In genomic region chr20:49245921-49246740, GRCh38 we compare ENCODE assay signal across 8 cellular contexts. TPM values are rescaled to one million over a fixed set of nuclear protein-coding genes. Genes with fewer than 3 reads are reported as not detected.
A peak's percentile ranks its signal among the peaks of the same experiment; 100 is the strongest.
DNase-seq lines count a peak whose midpoint lies in the region.

No MANE protein-coding gene starts in this region.

- H3K9me3 Mint-ChIP-seq in CD4-positive, alpha-beta memory T cell, result no peaks in the 10 kb centered on the region

- H3K27ac ChIP-seq in CD4-positive, alpha-beta memory T cell (ENCODE audit: low read depth, low read length), result no peak overlapping the region
- no peak overlapping the region for H3K27ac ChIP-seq in skeletal muscle tissue (ENCODE audit: low read depth, low read length)

- H3K9ac ChIP-seq in skeletal muscle tissue (ENCODE audit: low read depth in 1 of 3, low read length in 3 of 3), result peak overlapping the region in 2 of 3 donors; percentile 10 to 33

- H3K27me3 Mint-ChIP-seq in CD4-positive, alpha-beta memory T cell, result no peaks in the 10 kb centered on the region

- peak overlapping the region; percentile 4 to 61 (median 34) for H3K27ac Mint-ChIP-seq in CD4-positive, alpha-beta memory T cell

- no peak overlapping the region for H3K4me3 ChIP-seq in CD4-positive, alpha-beta memory T cell (ENCODE audit: low read length in 2 of 2)
- no peak overlapping the region for H3K4me3 ChIP-seq in skeletal muscle tissue (ENCODE audit: low read length in 3 of 3)

- POLR2A ChIA-PET in CD4-positive, alpha-beta memory T cell (lab: Charles Lee; ENCODE audit: partially characterized antibody), result interaction anchor here (1.0 to 1.5 kb wide), 2 partner anchors 14 to 38 kb away, joined by 3 to 4 read pairs; no protein-coding TSS in a partner anchor

- no peaks in the 10 kb centered on the region for H3K27me3 ChIP-seq in CD4-positive, alpha-beta memory T cell (ENCODE audit: insufficient read depth, low read length)
- H3K27me3 ChIP-seq in skeletal muscle tissue (ENCODE audit: control insufficient read depth in 3 of 3, insufficient read depth in 3 of 3, low read length in 3 of 3), result no peaks in the 10 kb centered on the region

- no peaks in the 10 kb centered on the region for H3K9me3 ChIP-seq in CD4-positive, alpha-beta memory T cell (ENCODE audit: control insufficient read depth in 1 of 2, low read length in 2 of 2)
- no peaks in the 10 kb centered on the region for H3K9me3 ChIP-seq in skeletal muscle tissue (ENCODE audit: control insufficient read depth in 3 of 3, low read length in 3 of 3)

- H3K4me1 Mint-ChIP-seq in CD4-positive, alpha-beta memory T cell, result peaks cover 5 to 8% (median 7%) of the 10 kb centered on the region in 4 donors

- peaks cover 43 to 81% of the 10 kb centered on the region in 2 donors for H3K36me3 Mint-ChIP-seq in CD4-positive, alpha-beta memory T cell

- H3K4me3 Mint-ChIP-seq in CD4-positive, alpha-beta memory T cell, result no peak overlapping the region

- peak in 4 of 5 donors; percentile 12 to 38 (median 32) for DNase-seq in CD4-positive, alpha-beta memory T cell
- DNase-seq in GM19240 (ENCODE audit: insufficient read length, low spot score) (peak; percentile 21), NCI-H345 treated with DMSO at 0.1 percent for 48 hours (lab: John Stamatoyannopoulos, UW; ENCODE audit: unreplicated experiment) (peak; percentile 60), amniotic epithelial cell (ENCODE audit: low read depth) (peak; percentile 58), hepatic stellate cell (ENCODE audit: low spot score) (peak; percentile 62), GOT3 (lab: John Stamatoyannopoulos, UW) (no peak), islet precursor cell (no peak)

- CTCF ChIA-PET in CD4-positive, alpha-beta memory T cell (lab: Charles Lee; ENCODE audit: partially characterized antibody), result interaction anchor here (0.8 to 4.6 kb wide), 18 partner anchors 9 to 113 kb away, joined by 3 to 37 read pairs (median 4); partner anchors contain the start of gene DDX27

- no peaks in the 10 kb centered on the region for H3K4me1 ChIP-seq in CD4-positive, alpha-beta memory T cell (ENCODE audit: insufficient read depth, low read length)
- peaks cover 9 to 18% (median 13%) of the 10 kb centered on the region in 3 donors for H3K4me1 ChIP-seq in skeletal muscle tissue (ENCODE audit: control insufficient read depth in 3 of 3, insufficient read depth in 3 of 3, low read length in 3 of 3)

- peaks cover 85% of the 10 kb centered on the region for H3K36me3 ChIP-seq in CD4-positive, alpha-beta memory T cell (ENCODE audit: insufficient read depth, low read length)
- peaks cover 63 to 83% (median 75%) of the 10 kb centered on the region in 3 donors for H3K36me3 ChIP-seq in skeletal muscle tissue (ENCODE audit: control insufficient read depth in 3 of 3, insufficient read depth in 3 of 3, low read length in 3 of 3)

- intact Hi-C loops in CD4-positive, alpha-beta memory T cell (cut with micrococcal nuclease), result loop anchor here (1.0 kb wide), 1 partner anchor 77 kb away; no protein-coding TSS in a partner anchor

RNA-seq across cellular contexts. Expression of gene DDX27, which starts 26.9 kb away (rescaled TPM):
- 10 to 100 TPM; 60.3 to 60.4 TPM for total RNA-seq in CD4-positive, alpha-beta memory T cell
- 10 to 100 TPM; 21.6 to 47.1 TPM for polyA plus RNA-seq in CD4-positive, alpha-beta memory T cell
- total RNA-seq in skeletal muscle tissue, result 13.0 TPM

RNA-seq across cellular contexts. Expression of gene ZNFX1, which starts 31.7 kb away (rescaled TPM):
- total RNA-seq in CD4-positive, alpha-beta memory T cell, result 10 to 100 TPM; 73.8 to 78.4 TPM
- polyA plus RNA-seq in CD4-positive, alpha-beta memory T cell, result 10 to 100 TPM; 30.8 to 88.8 TPM
- total RNA-seq in skeletal muscle tissue, result 13.6 TPM

RNA-seq across cellular contexts. Expression of gene STAU1, which starts 58.0 kb away (rescaled TPM):
- total RNA-seq in CD4-positive, alpha-beta memory T cell, result 10 to 100 TPM; 49.4 to 49.9 TPM
- 10 to 100 TPM; 23.2 to 48.7 TPM for polyA plus RNA-seq in CD4-positive, alpha-beta memory T cell
- total RNA-seq in skeletal muscle tissue, result 27.1 TPM

Comparison
In these comparisons a context has a peak if more than half of its experiments do, and no peak if none do; other contexts are left out.
1. DNase-seq: peak in CD4-positive, alpha-beta memory T cell (4 of 5), GM19240 (single experiment), NCI-H345 treated with DMSO at 0.1 percent for 48 hours (single experiment), amniotic epithelial cell (single experiment) and hepatic stellate cell (single experiment); none in GOT3 (single experiment) and islet precursor cell (single experiment).